Comparison of ENCODE assay signal across 10 cellular contexts in genomic region chr3:195556390-195556789, GRCh38. TPM values are rescaled to one million over a fixed set of nuclear protein-coding genes. Genes with fewer than 3 reads are reported as not detected.
DNase-seq lines count a peak whose midpoint lies in the region; ATAC-seq and TF ChIP-seq lines count a peak whose summit lies in the region.
"Had no signal": no experiment of that assay in that cellular context is flagged by ENCODE, and none has a peak within 500 bp of the region (broad histone marks: within the 10 kb centered on the region; RNA-seq: fewer than 3 reads in every experiment).

No MANE protein-coding gene starts in this region.

- TF ChIP-seq CTCF in HEK293 (tag by site-specific recombination; IDR thresholded peaks at IDR 0.05) (no peak), lower leg skin (IDR thresholded peaks at IDR 0.05) (no peak)

- 43% methylated on average over 10 of the region's 10 CpGs for WGBS in lower leg skin, 2 donors

- no peaks in the 10 kb centered on the region for H3K4me1 ChIP-seq in HEK293 (ENCODE audit: control insufficient read depth, insufficient read depth, low read length)

- intact Hi-C loops in lower leg skin (cut with DNase I; ENCODE audit: low total_unique reads), result no loop called here

- no peak for TF ChIP-seq POLR2A in lower leg skin (IDR thresholded peaks at IDR 0.05)

- CTCF ChIA-PET in HEK293 (lab: Yijun Ruan, JAX), result interaction anchor here (0.7 to 1.6 kb wide), 5 partner anchors 10 to 132 kb away, joined by 3 to 4 read pairs (median 4); partner anchors contain the start of gene PPP1R2

- POLR2A ChIA-PET in HEK293 (lab: Yijun Ruan, JAX), result interaction anchor here (1.0 to 1.2 kb wide), 2 partner anchors 13 to 14 kb away, joined by 3 read pairs; partner anchors contain the start of gene PPP1R2

- H3K36me3 ChIP-seq in HEK293 (ENCODE audit: control insufficient read depth in 2 of 2, insufficient read depth in 1 of 2, low read length in 2 of 2), result no peaks in the 10 kb centered on the region
- H3K36me3 ChIP-seq: stomach had no signal

- DNase-seq in COLO668 (lab: John Stamatoyannopoulos, UW; ENCODE audit: unreplicated experiment) (peak; percentile 7), midbrain (lab: John Stamatoyannopoulos, UW) (peak; percentile 36), NOMO-1 treated with DMSO at 0.1 percent for 48 hours (lab: John Stamatoyannopoulos, UW; ENCODE audit: unreplicated experiment) (no peak), lower leg skin (ENCODE audit: low spot score in 2 of 2) (no peak), glomerular visceral epithelial cell (ENCODE audit: extremely low spot score) (no peak)
- peak; percentile 49 for DNase-seq in activated naive CD4-positive, alpha-beta T cell treated with anti-CD3 and anti-CD28 coated beads, Interleukin-2, amount 50 U/mL, for 16 hours
- DNase-seq: stomach had no signal

- no peaks in the 10 kb centered on the region for H3K9me3 ChIP-seq in HEK293 (ENCODE audit: control insufficient read depth, insufficient read depth, low read depth, low read length)
- H3K9me3 ChIP-seq: stomach had no signal

- H3K4me3 ChIP-seq in HEK293 (ENCODE audit: low read depth, low read length) (no peak overlapping the region), lower leg skin (ENCODE audit: low read depth, poor library complexity, severe bottlenecking) (no peak overlapping the region)
- H3K4me3 ChIP-seq: stomach had no signal

- ATAC-seq in GM21423 (IDR thresholded peaks at IDR 0.05; ENCODE audit: unreplicated experiment), result no peak

- H3K27ac ChIP-seq in HEK293 (ENCODE audit: extremely low read depth, low read depth, low read length), result no peak overlapping the region
- H3K27ac ChIP-seq: stomach had no signal

TF ChIP-seq in HEK293, 187 proteins besides CTCF, POLR2A, EP300 and RAD21:
- TF ChIP-seq ZNF2 (tag by site-specific recombination; IDR thresholded peaks at IDR 0.05) (0 out of 2 replicates have a peak, but pooled peaks have one; percentile 46), ZNF174 (tag by site-specific recombination; IDR thresholded peaks at IDR 0.05) (no peak), ZNF654 (tag by site-specific recombination; IDR thresholded peaks at IDR 0.05; ENCODE audit: low read depth) (peak; percentile 21; the same call in 1 of the 2 replicates), ZNF341 (tag by site-specific recombination; IDR thresholded peaks at IDR 0.05; ENCODE audit: low read depth) (no peak), ZNF660 (tag by site-specific recombination; IDR thresholded peaks at IDR 0.05) (0 out of 2 replicates have a peak, but pooled peaks have one; percentile 19), ZSCAN30 (tag by site-specific recombination; IDR thresholded peaks at IDR 0.05) (peak; percentile 64; the same call in 1 of the 2 replicates), ZBTB17 (tag by site-specific recombination; IDR thresholded peaks at IDR 0.05) (peak; percentile 39; the same call in 1 of the 2 replicates)
TF ChIP-seq in HEK293: peak in this region for 5.

RNA-seq across cellular contexts. Expression of gene PPP1R2, which starts 13.3 kb away (rescaled TPM):
- 10 to 100 TPM; 45.5 to 80.7 (median 71.6) TPM for total RNA-seq in lower leg skin

RNA-seq across cellular contexts. Expression of gene APOD, which starts 27.4 kb away (rescaled TPM):
- 100 to 1,000 TPM; 201 to 766 (median 373) TPM for total RNA-seq in lower leg skin
- total RNA-seq: T-helper 2 cell treated with Interferon-gamma antibody and Interleukin-4, amounts not matched to agents 100 ng/mL and 5 ng/mL, for 36 hours had no signal

Comparison
In these comparisons a context has a peak if more than half of its experiments do, and no peak if none do; other contexts are left out.
1. DNase-seq: peak in COLO668 (single experiment), activated naive CD4-positive, alpha-beta T cell treated with anti-CD3 and anti-CD28 coated beads, Interleukin-2, amount 50 U/mL, for 16 hours (single experiment) and midbrain (single experiment); none in NOMO-1 treated with DMSO at 0.1 percent for 48 hours (single experiment), lower leg skin (0 of 2) and glomerular visceral epithelial cell (single experiment).